Comparison of ENCODE assay signal across 9 cellular contexts in the genomic region with DNA sequence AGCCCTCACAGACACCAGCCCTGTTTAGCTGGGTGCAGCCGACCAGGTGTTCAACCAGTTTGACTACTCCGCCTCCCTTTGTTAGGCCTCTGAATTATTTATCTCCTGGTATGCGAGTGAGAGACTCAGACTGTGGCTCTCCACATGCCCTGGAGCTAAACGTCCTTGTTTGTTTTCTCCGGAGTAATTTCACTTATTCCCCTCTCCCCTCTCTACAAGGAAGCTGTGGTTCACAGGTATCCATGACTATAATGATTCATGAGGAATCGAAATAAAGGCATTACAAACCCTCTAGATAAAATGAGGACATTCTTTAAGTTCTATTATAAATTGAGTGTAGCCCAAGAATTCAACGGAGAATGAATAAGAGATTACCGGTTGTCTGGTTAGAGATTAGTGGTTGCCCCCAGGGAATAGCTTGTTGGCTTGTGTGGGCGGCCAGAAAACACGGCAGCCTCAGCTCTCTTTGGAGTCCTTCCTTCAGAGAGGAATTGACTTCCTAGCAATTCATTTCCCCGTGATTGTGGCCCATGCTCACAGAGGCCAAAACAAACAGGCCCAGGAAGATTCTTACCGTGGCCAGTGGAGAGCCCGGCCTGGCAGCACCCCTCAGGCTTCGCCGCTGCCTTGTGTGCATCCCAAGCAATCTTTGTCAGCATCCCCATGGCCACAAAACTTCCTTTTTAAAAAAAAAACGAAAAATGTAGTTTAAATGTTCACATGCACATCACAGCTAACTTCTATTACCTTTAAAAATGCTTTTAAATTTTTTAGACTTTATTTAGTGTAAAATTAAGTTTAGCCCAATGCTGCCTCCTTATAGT.
DNase-seq lines count a peak whose midpoint lies in the region; ATAC-seq and TF ChIP-seq lines count a peak whose summit lies in the region.
"Had no signal": no experiment of that assay in that cellular context is flagged by ENCODE, and none has a peak within 500 bp of the region (broad histone marks: within the 10 kb centered on the region; RNA-seq: fewer than 3 reads in every experiment).

No MANE protein-coding gene starts in this region.

- TF ChIP-seq EP300 in Ishikawa (IDR thresholded peaks at IDR 0.05; ENCODE audit: borderline replicate concordance), result peak; percentile 93

- no peaks in the 10 kb centered on the region for H3K36me3 Mint-ChIP-seq in activated naive CD8-positive, alpha-beta T cell treated with anti-CD3 and anti-CD28 coated beads, Interleukin-2, amount 50 U/mL, for 24 hours (ENCODE audit: low read depth)

- no peaks in the 10 kb centered on the region for H3K4me1 Mint-ChIP-seq in activated naive CD8-positive, alpha-beta T cell treated with anti-CD3 and anti-CD28 coated beads, Interleukin-2, amount 50 U/mL, for 24 hours

- H3K4me3 Mint-ChIP-seq in activated naive CD8-positive, alpha-beta T cell treated with anti-CD3 and anti-CD28 coated beads, Interleukin-2, amount 50 U/mL, for 24 hours, result no peak overlapping the region
- H3K4me3 Mint-ChIP-seq: stimulated activated naive CD8-positive, alpha-beta T cell treated with anti-CD3 and anti-CD28 coated beads, Interleukin-15, Interleukin-2, amounts not matched to agents 100 ng/mL and 50 ng/mL, for 24 hours had no signal

- DNase-seq in AG04449 (ENCODE audit: low read depth, low spot score) (peak; percentile 88), astrocyte of the hippocampus (ENCODE audit: low read depth, low spot score) (peak; percentile 97), left colon (peak; percentile 60 to 76), NK-92 (lab: John Stamatoyannopoulos, UW; ENCODE audit: unreplicated experiment) (no peak), NCI-H2171 treated with DMSO at 0.1 percent for 48 hours (lab: John Stamatoyannopoulos, UW) (no peak)
- DNase-seq in activated naive CD8-positive, alpha-beta T cell treated with anti-CD3 and anti-CD28 coated beads, Interleukin-2, amount 50 U/mL, for 24 hours, result no peak

- intact Hi-C loops in left colon (cut with DNase I, micrococcal nuclease), result no loop called here

- POLR2A ChIA-PET in AG04449 (lab: Yijun Ruan, JAX), result interaction anchor here (0.6 to 1.3 kb wide), 11 partner anchors 11 to 272 kb away, joined by 3 to 9 read pairs (median 4); a partner anchor contains a TSS

- CTCF ChIA-PET in AG04449 (lab: Yijun Ruan, JAX), result interaction anchor here (1.4 to 2.5 kb wide), 3 partner anchors 9 to 46 kb away, joined by 3 to 7 read pairs (median 4); no protein-coding TSS in a partner anchor

- no peak overlapping the region for H3K27ac Mint-ChIP-seq in activated naive CD8-positive, alpha-beta T cell treated with anti-CD3 and anti-CD28 coated beads, Interleukin-2, amount 50 U/mL, for 24 hours
- H3K27ac Mint-ChIP-seq: stimulated activated naive CD8-positive, alpha-beta T cell treated with anti-CD3 and anti-CD28 coated beads, Interleukin-15, Interleukin-2, amounts not matched to agents 100 ng/mL and 50 ng/mL, for 24 hours had no signal

- no peaks in the 10 kb centered on the region for H3K9me3 Mint-ChIP-seq in activated naive CD8-positive, alpha-beta T cell treated with anti-CD3 and anti-CD28 coated beads, Interleukin-2, amount 50 U/mL, for 24 hours
- H3K9me3 Mint-ChIP-seq: stimulated activated naive CD8-positive, alpha-beta T cell treated with anti-CD3 and anti-CD28 coated beads, Interleukin-15, Interleukin-2, amounts not matched to agents 100 ng/mL and 50 ng/mL, for 24 hours had no signal

- H3K27me3 Mint-ChIP-seq in activated naive CD8-positive, alpha-beta T cell treated with anti-CD3 and anti-CD28 coated beads, Interleukin-2, amount 50 U/mL, for 24 hours, result no peaks in the 10 kb centered on the region
- H3K27me3 Mint-ChIP-seq: stimulated activated naive CD8-positive, alpha-beta T cell treated with anti-CD3 and anti-CD28 coated beads, Interleukin-15, Interleukin-2, amounts not matched to agents 100 ng/mL and 50 ng/mL, for 24 hours had no signal

- no peak for TF ChIP-seq CTCF in AG04449 (IDR thresholded peaks at IDR 0.05; ENCODE audit: insufficient read depth, low read length, missing control alignments)

- peak; percentile 93 for ATAC-seq in left colon
- ATAC-seq in activated naive CD8-positive, alpha-beta T cell treated with anti-CD3 and anti-CD28 coated beads, Interleukin-2, amount 50 U/mL, for 24 hours, result no peak
- ATAC-seq in HG03460 (IDR thresholded peaks at IDR 0.05; ENCODE audit: unreplicated experiment), result no peak

- no peak overlapping the region for H3K4me3 ChIP-seq in AG04449 (ENCODE audit: low read depth, low read length)

- TF ChIP-seq RAD21 in Ishikawa (IDR thresholded peaks at IDR 0.05; ENCODE audit: low read depth), result peak; percentile 39

TF ChIP-seq in Ishikawa, 13 proteins besides CTCF, POLR2A, EP300 and RAD21:
- TF ChIP-seq YY1 (IDR thresholded peaks at IDR 0.05; ENCODE audit: low read depth) (peak; percentile 24; the same call in 1 of the 2 replicates), TAF1 (IDR thresholded peaks at IDR 0.05; ENCODE audit: low read depth) (0 out of 2 replicates have a peak, but pooled peaks have one; percentile 7), NFIC (IDR thresholded peaks at IDR 0.05) (peak; percentile 79), CREB1 (IDR thresholded peaks at IDR 0.05; ENCODE audit: low read depth) (no peak), TEAD4 (IDR thresholded peaks at IDR 0.05) (peak; percentile 97), ZBTB7A (IDR thresholded peaks at IDR 0.05; ENCODE audit: low read depth) (no peak), TCF12 (IDR thresholded peaks at IDR 0.05; ENCODE audit: low read depth) (peak; percentile 95), FOXM1 (IDR thresholded peaks at IDR 0.05; ENCODE audit: borderline replicate concordance, low read depth) (peak; percentile 86), CEBPB (IDR thresholded peaks at IDR 0.05) (peak; percentile 48; the same call in 1 of the 2 replicates), EGR1 (IDR thresholded peaks at IDR 0.05) (peak; percentile 66)
- TF ChIP-seq, protein P1, sequence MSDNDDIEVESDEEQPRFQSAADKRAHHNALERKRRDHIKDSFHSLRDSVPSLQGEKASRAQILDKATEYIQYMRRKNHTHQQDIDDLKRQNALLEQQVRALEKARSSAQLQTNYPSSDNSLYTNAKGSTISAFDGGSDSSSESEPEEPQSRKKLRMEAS (IDR thresholded peaks at IDR 0.05), result peak; percentile 69
- TF ChIP-seq, protein P2, sequence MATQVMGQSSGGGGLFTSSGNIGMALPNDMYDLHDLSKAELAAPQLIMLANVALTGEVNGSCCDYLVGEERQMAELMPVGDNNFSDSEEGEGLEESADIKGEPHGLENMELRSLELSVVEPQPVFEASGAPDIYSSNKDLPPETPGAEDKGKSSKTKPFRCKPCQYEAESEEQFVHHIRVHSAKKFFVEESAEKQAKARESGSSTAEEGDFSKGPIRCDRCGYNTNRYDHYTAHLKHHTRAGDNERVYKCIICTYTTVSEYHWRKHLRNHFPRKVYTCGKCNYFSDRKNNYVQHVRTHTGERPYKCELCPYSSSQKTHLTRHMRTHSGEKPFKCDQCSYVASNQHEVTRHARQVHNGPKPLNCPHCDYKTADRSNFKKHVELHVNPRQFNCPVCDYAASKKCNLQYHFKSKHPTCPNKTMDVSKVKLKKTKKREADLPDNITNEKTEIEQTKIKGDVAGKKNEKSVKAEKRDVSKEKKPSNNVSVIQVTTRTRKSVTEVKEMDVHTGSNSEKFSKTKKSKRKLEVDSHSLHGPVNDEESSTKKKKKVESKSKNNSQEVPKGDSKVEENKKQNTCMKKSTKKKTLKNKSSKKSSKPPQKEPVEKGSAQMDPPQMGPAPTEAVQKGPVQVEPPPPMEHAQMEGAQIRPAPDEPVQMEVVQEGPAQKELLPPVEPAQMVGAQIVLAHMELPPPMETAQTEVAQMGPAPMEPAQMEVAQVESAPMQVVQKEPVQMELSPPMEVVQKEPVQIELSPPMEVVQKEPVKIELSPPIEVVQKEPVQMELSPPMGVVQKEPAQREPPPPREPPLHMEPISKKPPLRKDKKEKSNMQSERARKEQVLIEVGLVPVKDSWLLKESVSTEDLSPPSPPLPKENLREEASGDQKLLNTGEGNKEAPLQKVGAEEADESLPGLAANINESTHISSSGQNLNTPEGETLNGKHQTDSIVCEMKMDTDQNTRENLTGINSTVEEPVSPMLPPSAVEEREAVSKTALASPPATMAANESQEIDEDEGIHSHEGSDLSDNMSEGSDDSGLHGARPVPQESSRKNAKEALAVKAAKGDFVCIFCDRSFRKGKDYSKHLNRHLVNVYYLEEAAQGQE (IDR thresholded peaks at IDR 0.05; ENCODE audit: low read depth), result no peak
- TF ChIP-seq, protein P3, sequence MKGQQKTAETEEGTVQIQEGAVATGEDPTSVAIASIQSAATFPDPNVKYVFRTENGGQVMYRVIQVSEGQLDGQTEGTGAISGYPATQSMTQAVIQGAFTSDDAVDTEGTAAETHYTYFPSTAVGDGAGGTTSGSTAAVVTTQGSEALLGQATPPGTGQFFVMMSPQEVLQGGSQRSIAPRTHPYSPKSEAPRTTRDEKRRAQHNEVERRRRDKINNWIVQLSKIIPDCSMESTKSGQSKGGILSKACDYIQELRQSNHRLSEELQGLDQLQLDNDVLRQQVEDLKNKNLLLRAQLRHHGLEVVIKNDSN (IDR thresholded peaks at IDR 0.05), result no peak; the same call in 1 of the 2 replicates

Comparison
In these comparisons a context has a peak if more than half of its experiments do, and no peak if none do; other contexts are left out.
1. DNase-seq: peak in AG04449 (single experiment), astrocyte of the hippocampus (single experiment) and left colon (2 of 2); none in activated naive CD8-positive, alpha-beta T cell treated with anti-CD3 and anti-CD28 coated beads, Interleukin-2, amount 50 U/mL, for 24 hours (single experiment), NK-92 (single experiment) and NCI-H2171 treated with DMSO at 0.1 percent for 48 hours (single experiment).